Comparison of ENCODE assay signal across 13 cellular contexts in genomic region chr6:56863366-56863765, GRCh38.
A peak's percentile ranks its signal among the peaks of the same experiment; 100 is the strongest.
DNase-seq lines count a peak whose midpoint lies in the region; ATAC-seq and TF ChIP-seq lines count a peak whose summit lies in the region.
"Had no signal": no experiment of that assay in that cellular context is flagged by ENCODE, and none has a peak within 500 bp of the region (broad histone marks: within the 10 kb centered on the region; RNA-seq: fewer than 3 reads in every experiment).

No MANE protein-coding gene starts in this region.

- no peak for TF ChIP-seq CTCF in PC-9 (conservative IDR thresholded peaks at IDR 0.05)
- TF ChIP-seq CTCF in epithelial cell of esophagus (IDR thresholded peaks at IDR 0.05; ENCODE audit: insufficient read depth, low read depth, low read length, missing control alignments) = no peak
- no peak for TF ChIP-seq CTCF in omental fat pad (IDR thresholded peaks at IDR 0.05)
- no peak for TF ChIP-seq CTCF in vagina (IDR thresholded peaks at IDR 0.05)

- H3K9me3 ChIP-seq in PC-9 (ENCODE audit: insufficient read depth, low read depth) = no peaks in the 10 kb centered on the region
- no peaks in the 10 kb centered on the region for H3K9me3 ChIP-seq in vagina

- DNase-seq in Daoy (ENCODE audit: low read depth) = peak; percentile 89
- DNase-seq in PC-9 = peak; percentile 43 to 70
- peak; percentile 81 for DNase-seq in epithelial cell of esophagus (ENCODE audit: low read depth)
- DNase-seq in omental fat pad (ENCODE audit: low spot score) = no peak
- DNase-seq in vagina (ENCODE audit: extremely low spot score in 2 of 2) = no peak
- no peak for DNase-seq in NCI-H774 (lab: John Stamatoyannopoulos, UW)
- DNase-seq: activated CD4-positive, CD25-positive, alpha-beta regulatory T cell treated with anti-CD3 and anti-CD28 coated beads, Interleukin-2, amount 50 U/mL, for 72 hours; activated effector memory CD4-positive, alpha-beta T cell treated with Interleukin-2 at 50 U/mL for 16 hours; COR-L47; NCI-H2081 treated with DMSO at 0.1 percent for 48 hours; stimulated activated CD4-positive, alpha-beta T cell treated with anti-CD3 and anti-CD28 coated beads, Interleukin-4, amount 100 ng/mL, for 1 hour had no signal

- H3K4me3 ChIP-seq in PC-9 (no peak overlapping the region), epithelial cell of esophagus (ENCODE audit: low read length) (no peak overlapping the region), vagina (no peak overlapping the region)

- intact Hi-C loops in PC-9 (cut with micrococcal nuclease; ENCODE audit: unreplicated experiment) (no loop called here), vagina (cut with DNase I) (no loop called here)

- no peaks in the 10 kb centered on the region for H3K36me3 ChIP-seq in PC-9 (ENCODE audit: low read depth)
- H3K36me3 ChIP-seq in vagina = no peaks in the 10 kb centered on the region

- no peak for TF ChIP-seq POLR2A in vagina (IDR thresholded peaks at IDR 0.05)

- ATAC-seq in omental fat pad (ENCODE audit: low FRiP score) (peak; percentile 80), GM19452 (IDR thresholded peaks at IDR 0.05; ENCODE audit: unreplicated experiment) (no peak), HG02973 (IDR thresholded peaks at IDR 0.05; ENCODE audit: unreplicated experiment) (no peak)

- peaks cover 45% of the 10 kb centered on the region for H3F3A ChIP-seq in PC-9 (ENCODE audit: insufficient read depth, low read depth)

- H2AFZ ChIP-seq in PC-9 = no peak overlapping the region

- H4K20me1 ChIP-seq in PC-9 (ENCODE audit: insufficient read depth) = no peaks in the 10 kb centered on the region

- peak overlapping the region; percentile 48 for H3K4me2 ChIP-seq in PC-9

- BruUV-seq in PC-9 (replicated peaks; lab: Mats Ljungman, UMichigan) = no TSS peak

- H3K27me3 ChIP-seq in PC-9 (ENCODE audit: insufficient read depth, low read depth) = no peaks in the 10 kb centered on the region
- H3K27me3 ChIP-seq in vagina = no peaks in the 10 kb centered on the region

- H3K79me2 ChIP-seq in PC-9 (ENCODE audit: low read depth) = 0 out of 2 replicates have a peak, but pooled peaks cover 18% of the 10 kb centered on the region

- CTCF ChIA-PET in PC-9 (lab: Charles Lee) = no interaction called here

- H3K9me2 ChIP-seq in PC-9 (ENCODE audit: insufficient read depth) = no peaks in the 10 kb centered on the region

- H3K27ac ChIP-seq in PC-9 = peak overlapping the region; percentile 90
- H3K27ac ChIP-seq in vagina = no peak overlapping the region

- POLR2A ChIA-PET in PC-9 (lab: Charles Lee; ENCODE audit: unreplicated experiment) = interaction anchor here (0.6 to 0.9 kb wide), 2 partner anchors 23 to 97 kb away, joined by 3 to 4 read pairs; no protein-coding TSS in a partner anchor

- peaks cover 89% of the 10 kb centered on the region for H3K4me1 ChIP-seq in PC-9 (replicated peaks; ENCODE audit: insufficient read depth)
- H3K4me1 ChIP-seq in vagina = peaks cover 29% of the 10 kb centered on the region

Comparison
In these comparisons a context has a peak if more than half of its experiments do, and no peak if none do; other contexts are left out.
1. DNase-seq: peak in Daoy (single experiment), PC-9 (2 of 2) and epithelial cell of esophagus (single experiment); none in omental fat pad (single experiment), vagina (0 of 2) and NCI-H774 (single experiment).